In the genomic region with DNA sequence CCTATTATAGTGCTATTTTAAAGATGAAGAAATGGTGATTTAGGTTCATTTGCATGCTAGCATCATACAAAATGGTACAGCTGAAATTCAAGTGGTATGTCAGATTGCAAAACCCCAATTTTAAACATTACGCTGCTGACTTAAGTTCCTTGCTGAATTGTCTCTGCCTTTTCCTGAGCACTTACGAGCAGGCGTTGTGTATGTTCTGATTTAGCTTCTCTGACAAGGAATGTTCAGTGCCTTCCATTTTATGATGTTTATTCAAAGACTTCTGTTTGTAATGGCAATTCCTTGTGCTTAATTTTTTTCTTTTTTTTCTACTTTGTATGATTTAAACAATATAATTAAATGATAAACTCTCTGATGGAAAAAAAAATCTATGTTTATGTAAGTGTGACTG, we compare ENCODE assay signal across 19 cellular contexts.
DNase-seq lines count a peak whose midpoint lies in the region; ATAC-seq, FAIRE-seq and TF ChIP-seq lines count a peak whose summit lies in the region.
"Had no signal": no experiment of that assay in that cellular context is flagged by ENCODE, and none has a peak within 500 bp of the region (broad histone marks: within the 10 kb centered on the region; RNA-seq: fewer than 3 reads in every experiment).

No MANE protein-coding gene starts in this region.

- H4K20me1 ChIP-seq in HCT116 (ENCODE audit: insufficient read depth), result no peaks in the 10 kb centered on the region
- no peaks in the 10 kb centered on the region for H4K20me1 ChIP-seq in H1 (replicated peaks in 1 of 2; ENCODE audit: control insufficient read depth in 1 of 2, insufficient read depth in 2 of 2, low read length in 2 of 2)

- H2BK120ac ChIP-seq in H1 (replicated peaks; ENCODE audit: low read depth, low read length), result no peak overlapping the region
- no peak overlapping the region for H2BK120ac ChIP-seq in mesendoderm (ENCODE audit: low read depth, low read length)

- H2BK20ac ChIP-seq in H1 (ENCODE audit: low read length), result no peak overlapping the region

- H3K9me2 ChIP-seq in HCT116 (ENCODE audit: insufficient read depth), result no peaks in the 10 kb centered on the region

- peaks cover 86 to 95% of the 10 kb centered on the region in 2 experiments for H3K4me1 ChIP-seq in HCT116 (ENCODE audit: control insufficient read depth in 1 of 2, insufficient read depth in 2 of 2, low read length in 2 of 2)
- H3K4me1 ChIP-seq in H1 (replicated peaks in 1 of 4; ENCODE audit: control insufficient read depth in 3 of 4, insufficient read depth in 4 of 4, low read length in 3 of 4), result no peaks in the 10 kb centered on the region
- no peaks in the 10 kb centered on the region for H3K4me1 ChIP-seq in mesendoderm (ENCODE audit: control insufficient read depth, low read depth, low read length)
- peaks cover 38 to 85% of the 10 kb centered on the region in 2 donors for H3K4me1 ChIP-seq in thoracic aorta (ENCODE audit: control insufficient read depth in 1 of 2, low read depth in 2 of 2)
- H3K4me1 ChIP-seq in psoas muscle, result no peaks in the 10 kb centered on the region
- H3K4me1 ChIP-seq in mucosa of descending colon (ENCODE audit: low read depth), result peaks cover 3% of the 10 kb centered on the region

- H3K4me2 ChIP-seq in HCT116 (ENCODE audit: low read length) (peak overlapping the region; percentile 66), H1 (ENCODE audit: insufficient read depth in 1 of 2, low read depth in 2 of 2, low read length in 2 of 2) (no peak overlapping the region), mesendoderm (ENCODE audit: low read length) (no peak overlapping the region)

- no peak overlapping the region for H4K8ac ChIP-seq in H1 (ENCODE audit: extremely low read depth, insufficient read depth, low read length)
- H4K8ac ChIP-seq in mesendoderm (ENCODE audit: low read depth, low read length), result peak overlapping the region; percentile 76

- TF ChIP-seq EP300 in H1 (IDR thresholded peaks at IDR 0.05; ENCODE audit: borderline replicate concordance in 1 of 2, low read depth in 2 of 2, low read length in 2 of 2), result no peak

- H3K4me3 ChIP-seq in HCT116 (replicated peaks in 1 of 2; ENCODE audit: low read depth in 1 of 2, low read length in 2 of 2), result no peak overlapping the region
- no peak overlapping the region for H3K4me3 ChIP-seq in H1 (ENCODE audit: extremely low read depth in 1 of 4, insufficient read depth in 2 of 4, low read depth in 3 of 4, low read length in 4 of 4)
- no peak overlapping the region for H3K4me3 ChIP-seq in mesendoderm (ENCODE audit: low read length)
- peak overlapping the region; percentile 1 for H3K4me3 ChIP-seq in thoracic aorta
- H3K4me3 ChIP-seq in psoas muscle, result no peak overlapping the region
- no peak overlapping the region for H3K4me3 ChIP-seq in mucosa of descending colon

- H3K27ac ChIP-seq in HCT116 (ENCODE audit: low read depth, low read length) (peak overlapping the region; percentile 100), H1 (ENCODE audit: low read depth, low read length) (no peak overlapping the region), mesendoderm (ENCODE audit: low read depth, low read length) (no peak overlapping the region), thoracic aorta (peak overlapping the region; percentile 86 to 89), psoas muscle (no peak overlapping the region)

- H3K36me3 ChIP-seq in HCT116 (ENCODE audit: control insufficient read depth in 1 of 2, insufficient read depth in 2 of 2, low read length in 2 of 2) (peaks cover 0 to 7% of the 10 kb centered on the region in 2 experiments; a peak in 1 of 4 replicates), H1 (ENCODE audit: control insufficient read depth in 2 of 4, insufficient read depth in 4 of 4, low read length in 3 of 4) (no peaks in the 10 kb centered on the region), mesendoderm (ENCODE audit: control insufficient read depth, insufficient read depth, low read length) (no peaks in the 10 kb centered on the region), thoracic aorta (no peaks in the 10 kb centered on the region), psoas muscle (ENCODE audit: insufficient read depth in 1 of 2, low read depth in 1 of 2) (no peaks in the 10 kb centered on the region), mucosa of descending colon (ENCODE audit: low read depth) (no peaks in the 10 kb centered on the region)

- no peak overlapping the region for H2BK15ac ChIP-seq in H1 (ENCODE audit: low read length)
- H2BK15ac ChIP-seq in mesendoderm (replicated peaks; ENCODE audit: low read depth), result no peak overlapping the region

- intact Hi-C loops in HCT116 (cut with micrococcal nuclease), result loop anchor here (10.0 kb wide), 1 partner anchor 157 kb away; no protein-coding TSS in a partner anchor
- intact Hi-C loops in psoas muscle (cut with DNase I), result no loop called here
- intact Hi-C loops in mucosa of descending colon (cut with DNase I, micrococcal nuclease), result no loop called here

- H3K79me2 ChIP-seq in HCT116 (ENCODE audit: insufficient read depth, low read length), result peaks cover 100% of the 10 kb centered on the region
- H3K79me2 ChIP-seq in H1 (ENCODE audit: control insufficient read depth in 1 of 2, insufficient read depth in 2 of 2, low read length in 2 of 2), result no peaks in the 10 kb centered on the region
- no peaks in the 10 kb centered on the region for H3K79me2 ChIP-seq in mesendoderm (ENCODE audit: control insufficient read depth, insufficient read depth, low read length)

- H4K5ac ChIP-seq in H1 (ENCODE audit: insufficient read length, low read depth, low read length) (no peak overlapping the region), mesendoderm (ENCODE audit: low read length) (no peak overlapping the region)

- 95% methylated on average over 3 of the region's 3 CpGs; no CpG with 5 or more reads in 1 of the 2 experiments for WGBS in H1 (ENCODE audit: extremely low coverage in 1 of 2, insufficient coverage in 1 of 2, insufficient read length in 1 of 2, insufficient replicate concordance in 2 of 2, low coverage in 1 of 2, low lambda C conversion rate in 2 of 2, missing lambda C conversion rate in 1 of 2), 2 experiments
- whole genome bisulfite sequencing in mesendoderm (ENCODE audit: extremely low coverage, insufficient coverage, low lambda C conversion rate), result no CpG with 5 or more reads among the region's 3 CpGs
- WGBS in psoas muscle, 3 donors, result 94 to 97% (median 96%) methylated on average over 3 of the region's 3 CpGs

- no peak overlapping the region for H4K91ac ChIP-seq in H1 (replicated peaks; ENCODE audit: insufficient read length, low read length)

- H2AFZ ChIP-seq in HCT116 (ENCODE audit: low read depth, low read length, poor library complexity, severe bottlenecking) (no peak overlapping the region), H1 (ENCODE audit: low read length) (no peak overlapping the region)

- no peak overlapping the region for H2BK5ac ChIP-seq in H1 (ENCODE audit: low read depth, low read length)
- no peak overlapping the region for H2BK5ac ChIP-seq in mesendoderm (ENCODE audit: low read length)

- H3K79me1 ChIP-seq in H1 (ENCODE audit: low read depth, low read length) (no peaks in the 10 kb centered on the region), mesendoderm (ENCODE audit: low read length) (no peaks in the 10 kb centered on the region)

- TF ChIP-seq RAD21 in HCT116 (IDR thresholded peaks at IDR 0.05; ENCODE audit: low read depth) (no peak), H1 (IDR thresholded peaks at IDR 0.05 in 1 of 2, conservative IDR thresholded peaks at IDR 0.05 in 1 of 2; ENCODE audit: low read depth in 2 of 2, low read length in 2 of 2) (no peak)

- BruUV-seq in HCT116 (replicated peaks; lab: Mats Ljungman, UMichigan), result no TSS peak

- POLR2A ChIA-PET in HCT116 (lab: Charles Lee) (no interaction called here), H1 (lab: Charles Lee; ENCODE audit: partially characterized antibody) (no interaction called here)

- no peak overlapping the region for H2BK12ac ChIP-seq in H1 (ENCODE audit: low read depth, low read length)

- H2AK5ac ChIP-seq in H1 (ENCODE audit: low read depth, low read length) (no peak overlapping the region), mesendoderm (ENCODE audit: low read length) (no peak overlapping the region)

- H3K56ac ChIP-seq in H1 (replicated peaks; ENCODE audit: insufficient read length, low read depth, low read length), result no peak overlapping the region
- H3K56ac ChIP-seq in mesendoderm (ENCODE audit: low read length), result no peak overlapping the region

- H3K9ac ChIP-seq in HCT116 (ENCODE audit: low read length) (peak overlapping the region; percentile 69), H1 (replicated peaks in 1 of 4; ENCODE audit: extremely low read depth in 1 of 4, low read depth in 3 of 4, low read length in 3 of 4) (no peak overlapping the region), mesendoderm (ENCODE audit: low read length) (no peak overlapping the region)

- TF ChIP-seq POLR2A in HCT116 (IDR thresholded peaks at IDR 0.05; ENCODE audit: borderline replicate concordance, extremely low read depth, insufficient read depth, insufficient read length) (no peak), H1 (IDR thresholded peaks at IDR 0.05; ENCODE audit: control extremely low read depth in 1 of 2, low read depth in 2 of 2, low read length in 2 of 2) (no peak)

- H3K14ac ChIP-seq in H1 (ENCODE audit: insufficient read length), result no peak overlapping the region

- H3K4ac ChIP-seq in H1 (replicated peaks; ENCODE audit: insufficient read length, low read depth, low read length) (no peak overlapping the region), mesendoderm (ENCODE audit: low read depth, low read length) (no peak overlapping the region)

- H3K18ac ChIP-seq in H1 (ENCODE audit: extremely low read depth, low read length) (no peak overlapping the region), mesendoderm (ENCODE audit: low read length) (no peak overlapping the region)

- H3K23me2 ChIP-seq in H1 (ENCODE audit: low read depth, low read length), result no peaks in the 10 kb centered on the region; the same call in 1 of the 2 replicates

- TF ChIP-seq CTCF in HCT116 (IDR thresholded peaks at IDR 0.05 in 2 of 3, conservative IDR thresholded peaks at IDR 0.05 in 1 of 3; ENCODE audit: borderline replicate concordance in 1 of 3, insufficient read depth in 1 of 3, low read depth in 2 of 3, low read length in 2 of 3), result no peak
- no peak for TF ChIP-seq CTCF in H1 (IDR thresholded peaks at IDR 0.05; ENCODE audit: control extremely low read depth in 1 of 3, insufficient read depth in 1 of 3, low read depth in 1 of 3, low read length in 3 of 3)
- no peak for TF ChIP-seq CTCF in thoracic aorta (IDR thresholded peaks at IDR 0.05)
- TF ChIP-seq CTCF in psoas muscle (IDR thresholded peaks at IDR 0.05), result no peak
- TF ChIP-seq CTCF in mucosa of descending colon (IDR thresholded peaks at IDR 0.05), result no peak

- H3K27me3 ChIP-seq in HCT116 (ENCODE audit: insufficient read depth, low read length) (no peaks in the 10 kb centered on the region), H1 (replicated peaks in 1 of 4; ENCODE audit: control insufficient read depth in 3 of 4, extremely low read depth in 1 of 4, insufficient read depth in 3 of 4, low read length in 3 of 4) (no peaks in the 10 kb centered on the region), mesendoderm (ENCODE audit: insufficient read depth, low read length, poor library complexity) (no peaks in the 10 kb centered on the region), thoracic aorta (replicated peaks; ENCODE audit: insufficient read depth) (no peaks in the 10 kb centered on the region), psoas muscle (ENCODE audit: insufficient read depth in 3 of 3, low read length in 2 of 3) (no peaks in the 10 kb centered on the region)

- FAIRE-seq in H1 (lab: Jason Lieb, UNC), result peak; percentile 19
- FAIRE-seq: G401.6, RCC 7860 had no signal

- CTCF ChIA-PET in HCT116 (lab: Charles Lee) (no interaction called here), H1 (lab: Charles Lee; ENCODE audit: partially characterized antibody) (no interaction called here)

- ATAC-seq in HCT116 (no peak), thoracic aorta (ENCODE audit: insufficient number of reproducible peaks, low FRiP score, low read depth) (no peak), psoas muscle (no peak), mucosa of descending colon (no peak)

- RAD21 ChIA-PET in HCT116 (lab: Charles Lee; ENCODE audit: low non-redundant PET in 1 of 2, low total read pairs in 2 of 2, uncharacterized antibody in 2 of 2, unreplicated experiment in 2 of 2), result no interaction called here

- H3K23ac ChIP-seq in H1 (ENCODE audit: insufficient read length) (no peak overlapping the region), mesendoderm (ENCODE audit: low read length) (no peak overlapping the region)

- H3K9me3 ChIP-seq in HCT116 (ENCODE audit: control insufficient read depth in 1 of 2, insufficient read depth in 1 of 2, low read depth in 1 of 2, low read length in 2 of 2) (no peaks in the 10 kb centered on the region), H1 (ENCODE audit: insufficient read depth in 2 of 2, low read depth in 1 of 2, low read length in 1 of 2) (no peaks in the 10 kb centered on the region), thoracic aorta (no peaks in the 10 kb centered on the region), psoas muscle (no peaks in the 10 kb centered on the region), mucosa of descending colon (no peaks in the 10 kb centered on the region)
- H3K9me3 ChIP-seq: Caco-2 had no signal

- DNase-seq in HCT116 (ENCODE audit: low read depth, low spot score) (no peak), H1 (ENCODE audit: low read depth in 1 of 2, low spot score in 2 of 2) (no peak), mesendoderm (no peak), thoracic aorta (ENCODE audit: low spot score) (no peak), psoas muscle (no peak), cerebellum (ENCODE audit: low spot score) (no peak), NCI-H146 treated with DMSO at 0.1 percent for 48 hours (lab: John Stamatoyannopoulos, UW; ENCODE audit: unreplicated experiment) (no peak), mucosa of descending colon (no peak)
- DNase-seq: 8988T; Caco-2; CD4-positive, CD25-positive, alpha-beta regulatory T cell; H9; MM.1S; NCI-H1092 treated with DMSO at 0.1 percent for 48 hours; NCI-H146; NCI-H2081 treated with DMSO at 0.1 percent for 48 hours; SHP77 had no signal

Comparison
In these comparisons a context has a peak if more than half of its experiments do, and no peak if none do; other contexts are left out.
1. H3K27ac ChIP-seq: peak in HCT116 (single experiment) and thoracic aorta (2 of 2); none in H1 (single experiment), mesendoderm (single experiment) and psoas muscle (single experiment).